Comparison of ENCODE assay signal across 1 cellular context in the genomic region with DNA sequence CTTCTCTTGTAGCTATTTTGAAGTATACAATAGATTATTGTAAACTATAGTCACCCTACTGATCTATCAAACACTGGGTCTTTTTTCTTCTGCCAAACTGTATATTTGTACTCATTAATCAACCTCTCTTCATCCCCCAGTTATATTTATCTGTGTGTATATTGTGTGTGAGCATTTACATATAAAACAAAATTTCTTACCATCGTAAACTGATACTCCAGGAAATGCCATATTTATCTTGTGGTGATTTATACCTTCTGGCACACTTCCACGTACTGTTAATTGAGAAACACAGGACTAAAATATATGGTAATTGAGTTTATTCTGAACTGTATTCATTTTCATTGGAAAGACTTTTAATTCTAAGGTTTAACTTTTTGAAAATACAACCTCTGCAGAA.
A peak's percentile ranks its signal among the peaks of the same experiment; 100 is the strongest.
TF ChIP-seq lines count a peak whose summit lies in the region.

No MANE protein-coding gene starts in this region.

TF ChIP-seq in K562, 482 proteins besides CTCF, POLR2A, EP300 and RAD21:
- TF ChIP-seq NFIC (IDR thresholded peaks at IDR 0.05) (peak; percentile 41; the same call in 1 of the 2 replicates), CBFB (CRISPR knock-in tag; IDR thresholded peaks at IDR 0.05) (no peak), ZNF668 (CRISPR knock-in tag; IDR thresholded peaks at IDR 0.05) (no peak), PURB (CRISPR knock-in tag; IDR thresholded peaks at IDR 0.05; ENCODE audit: low read depth) (no peak), MEIS2 (IDR thresholded peaks at IDR 0.05; ENCODE audit: partially characterized antibody) (peak; percentile 66)
- TF ChIP-seq, protein P1, sequence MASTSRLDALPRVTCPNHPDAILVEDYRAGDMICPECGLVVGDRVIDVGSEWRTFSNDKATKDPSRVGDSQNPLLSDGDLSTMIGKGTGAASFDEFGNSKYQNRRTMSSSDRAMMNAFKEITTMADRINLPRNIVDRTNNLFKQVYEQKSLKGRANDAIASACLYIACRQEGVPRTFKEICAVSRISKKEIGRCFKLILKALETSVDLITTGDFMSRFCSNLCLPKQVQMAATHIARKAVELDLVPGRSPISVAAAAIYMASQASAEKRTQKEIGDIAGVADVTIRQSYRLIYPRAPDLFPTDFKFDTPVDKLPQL (IDR thresholded peaks at IDR 0.05; ENCODE audit: extremely low read depth, insufficient read length) = no peak
- TF ChIP-seq, protein P2, sequence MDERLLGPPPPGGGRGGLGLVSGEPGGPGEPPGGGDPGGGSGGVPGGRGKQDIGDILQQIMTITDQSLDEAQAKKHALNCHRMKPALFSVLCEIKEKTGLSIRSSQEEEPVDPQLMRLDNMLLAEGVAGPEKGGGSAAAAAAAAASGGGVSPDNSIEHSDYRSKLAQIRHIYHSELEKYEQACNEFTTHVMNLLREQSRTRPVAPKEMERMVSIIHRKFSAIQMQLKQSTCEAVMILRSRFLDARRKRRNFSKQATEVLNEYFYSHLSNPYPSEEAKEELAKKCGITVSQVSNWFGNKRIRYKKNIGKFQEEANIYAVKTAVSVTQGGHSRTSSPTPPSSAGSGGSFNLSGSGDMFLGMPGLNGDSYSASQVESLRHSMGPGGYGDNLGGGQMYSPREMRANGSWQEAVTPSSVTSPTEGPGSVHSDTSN (CRISPR knock-in tag; IDR thresholded peaks at IDR 0.05; ENCODE audit: low read depth) = no peak
- TF ChIP-seq, protein P2 (tag; conservative IDR thresholded peaks at IDR 0.05; ENCODE audit: low read depth) = peak; percentile 72
